28 cellular contexts compared by ENCODE assay signal in the genomic region with DNA sequence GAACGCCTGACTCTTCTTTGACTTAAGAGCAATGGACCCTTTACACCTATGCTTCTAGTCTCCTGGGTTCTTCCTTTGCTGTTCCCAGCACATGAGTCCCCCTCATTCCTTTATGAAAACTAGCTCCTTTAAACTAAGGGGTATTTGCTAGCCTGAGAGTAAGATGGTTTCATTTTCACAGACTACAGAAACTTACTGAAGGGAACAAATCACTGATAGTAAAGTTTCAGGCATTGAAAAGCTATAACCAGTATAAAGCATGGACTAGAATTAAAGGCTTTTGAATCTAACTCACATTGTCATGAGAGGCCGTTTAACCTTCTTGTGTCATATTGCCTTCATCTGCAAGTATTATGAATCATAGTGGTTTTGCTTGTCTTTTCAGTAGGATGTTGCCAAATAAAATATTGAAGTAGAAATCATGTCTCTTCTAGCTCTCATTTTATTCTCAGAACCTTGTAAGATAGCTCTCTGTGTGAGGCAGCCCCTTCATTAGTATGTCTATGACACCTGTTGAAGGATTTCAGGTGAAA.
"Had no signal": no experiment of that assay in that cellular context is flagged by ENCODE, and none has a peak within 500 bp of the region (broad histone marks: within the 10 kb centered on the region; RNA-seq: fewer than 3 reads in every experiment).

No MANE protein-coding gene starts in this region.

- H3K36me3 ChIP-seq: left lung, lower lobe of right lung, neural progenitor cell, neutrophil, ovary, right atrium auricular region, right lobe of liver, tibial nerve, uterus had no signal

- H3K9me3 ChIP-seq: left lung, lower lobe of right lung, neutrophil, ovary, right atrium auricular region, right lobe of liver, tibial nerve, uterus had no signal

- H3K4me3 Mint-ChIP-seq: mesothelial cell of epicardium; naive B cell; natural killer cell; nephron progenitor cell; neural progenitor cell; stimulated activated memory B cell treated with anti-CD40 and anti-IgM and Interleukin-4, amounts not matched to agents 10 μg/mL and 1 μg/mL and 100 μg/mL, for 72 hours; stimulated activated naive CD8-positive, alpha-beta T cell treated with anti-CD3 and anti-CD28 coated beads, Interleukin-15, amount 100 ng/mL, for 72 hours; type B pancreatic cell had no signal

- H3K27me3 ChIP-seq: left lung, neural progenitor cell, neutrophil, ovary, right atrium auricular region, right lobe of liver, tibial nerve, uterus had no signal

- H3K27ac Mint-ChIP-seq: mesothelial cell of epicardium; naive B cell; natural killer cell; nephron progenitor cell; neural progenitor cell; progenitor cell of endocrine pancreas; stimulated activated memory B cell treated with anti-CD40 and anti-IgM and Interleukin-4, amounts not matched to agents 10 μg/mL and 1 μg/mL and 100 μg/mL, for 72 hours; stimulated activated naive CD8-positive, alpha-beta T cell treated with anti-CD3 and anti-CD28 coated beads, Interleukin-15, amount 100 ng/mL, for 72 hours; type B pancreatic cell had no signal

- H3K4me3 ChIP-seq: left lung, lower lobe of right lung, neural progenitor cell, ovary, right atrium auricular region, right lobe of liver, smooth muscle cell, tibial nerve, uterus had no signal

- H2AFZ ChIP-seq: neural progenitor cell had no signal

- DNase-seq: kidney; left colon; left lung; lower lobe of right lung; mammary epithelial cell; mesendoderm; naive B cell; natural killer cell; nephron progenitor cell; ovary; right lobe of liver; stimulated activated CD4-positive, alpha-beta T cell treated with anti-CD3 and anti-CD28 coated beads, Interleukin-1b, Interleukin-23, amount 100 ng/mL, for 48 hours; stimulated activated CD4-positive, alpha-beta T cell treated with anti-CD3 and anti-CD28 coated beads, Interleukin-2, amount 100 ng/mL, for 48 hours; stimulated activated CD4-positive, alpha-beta T cell treated with anti-CD3 and anti-CD28 coated beads, Interleukin-4, amount 100 ng/mL, for 4 hours; stimulated activated CD8-positive, alpha-beta memory T cell treated with anti-CD3 and anti-CD28 coated beads, Interleukin-4, amount 100 ng/mL, for 48 hours; stimulated activated naive CD4-positive, alpha-beta T cell treated with Interleukin-2 at 50 U/mL for 16 hours; stimulated activated naive CD8-positive, alpha-beta T cell treated with anti-CD3 and anti-CD28 coated beads, Interleukin-15, amount 100 ng/mL, for 72 hours; substantia nigra; uterus had no signal

- H3K27ac ChIP-seq: left lung, lower lobe of right lung, neural progenitor cell, neutrophil, ovary, right atrium auricular region, right lobe of liver, tibial nerve, uterus had no signal

- H3K9me3 Mint-ChIP-seq: neural progenitor cell, type B pancreatic cell had no signal

- H3K9ac ChIP-seq: neural progenitor cell had no signal

- H3K4me2 ChIP-seq: neural progenitor cell, smooth muscle cell had no signal

- H3K36me3 Mint-ChIP-seq: mesothelial cell of epicardium; naive B cell; natural killer cell; neural progenitor cell; stimulated activated memory B cell treated with anti-CD40 and anti-IgM and Interleukin-4, amounts not matched to agents 10 μg/mL and 1 μg/mL and 100 μg/mL, for 72 hours; type B pancreatic cell had no signal

- H3K4me1 ChIP-seq: left lung, lower lobe of right lung, neural progenitor cell, right atrium auricular region, right lobe of liver, uterus had no signal

- H3K4me1 Mint-ChIP-seq: mesothelial cell of epicardium; naive B cell; natural killer cell; nephron progenitor cell; neural progenitor cell; stimulated activated memory B cell treated with anti-CD40 and anti-IgM and Interleukin-4, amounts not matched to agents 10 μg/mL and 1 μg/mL and 100 μg/mL, for 72 hours; stimulated activated naive CD8-positive, alpha-beta T cell treated with anti-CD3 and anti-CD28 coated beads, Interleukin-15, amount 100 ng/mL, for 72 hours had no signal

- H3K27me3 Mint-ChIP-seq: naive B cell; stimulated activated memory B cell treated with anti-CD40 and anti-IgM and Interleukin-4, amounts not matched to agents 10 μg/mL and 1 μg/mL and 100 μg/mL, for 72 hours; stimulated activated naive CD8-positive, alpha-beta T cell treated with anti-CD3 and anti-CD28 coated beads, Interleukin-15, amount 100 ng/mL, for 72 hours; type B pancreatic cell had no signal

- ATAC-seq: left colon; left lung; lower lobe of right lung; natural killer cell; right lobe of liver; stimulated activated memory B cell treated with anti-CD40 and anti-IgM and Interleukin-4, amounts not matched to agents 10 μg/mL and 1 μg/mL and 100 μg/mL, for 72 hours; stimulated activated naive CD8-positive, alpha-beta T cell treated with anti-CD3 and anti-CD28 coated beads, Interleukin-15, amount 100 ng/mL, for 72 hours had no signal
